Comparison of ENCODE assay signal across 1 cellular context in genomic region chr20:17569616-17570346, GRCh38.
TF ChIP-seq lines count a peak whose summit lies in the region.

Gene DSTN, plus strand, starts transcription at chr20:17570075. Its CDS starts 134 bp downstream, at chr20:17570209.

TF ChIP-seq in HEK293, 187 proteins besides CTCF, POLR2A, EP300 and RAD21 (continued from another document):
- 0 out of 2 replicates have a peak, but pooled peaks have one; percentile 42 for TF ChIP-seq ZEB2 (tag by site-specific recombination; IDR thresholded peaks at IDR 0.05)
- peak; percentile 67; the same call in 1 of the 2 replicates for TF ChIP-seq PBX3 (CRISPR knock-in tag; IDR thresholded peaks at IDR 0.05)
- TF ChIP-seq KLF10 (tag by site-specific recombination; IDR thresholded peaks at IDR 0.05): peak; percentile 63
- TF ChIP-seq ZBTB1 (tag by site-specific recombination; IDR thresholded peaks at IDR 0.05): peak; percentile 39; the same call in 1 of the 2 replicates
- TF ChIP-seq ZIC2 (tag by site-specific recombination; IDR thresholded peaks at IDR 0.05): peak; percentile 52
- peak; percentile 73 for TF ChIP-seq KLF8 (tag by site-specific recombination; IDR thresholded peaks at IDR 0.05)
- no peak for TF ChIP-seq ZNF274 (IDR thresholded peaks at IDR 0.05; ENCODE audit: low read length)
- TF ChIP-seq ZNF274 (tag by site-specific recombination; IDR thresholded peaks at IDR 0.05; ENCODE audit: borderline replicate concordance): no peak
- TF ChIP-seq, protein P1, sequence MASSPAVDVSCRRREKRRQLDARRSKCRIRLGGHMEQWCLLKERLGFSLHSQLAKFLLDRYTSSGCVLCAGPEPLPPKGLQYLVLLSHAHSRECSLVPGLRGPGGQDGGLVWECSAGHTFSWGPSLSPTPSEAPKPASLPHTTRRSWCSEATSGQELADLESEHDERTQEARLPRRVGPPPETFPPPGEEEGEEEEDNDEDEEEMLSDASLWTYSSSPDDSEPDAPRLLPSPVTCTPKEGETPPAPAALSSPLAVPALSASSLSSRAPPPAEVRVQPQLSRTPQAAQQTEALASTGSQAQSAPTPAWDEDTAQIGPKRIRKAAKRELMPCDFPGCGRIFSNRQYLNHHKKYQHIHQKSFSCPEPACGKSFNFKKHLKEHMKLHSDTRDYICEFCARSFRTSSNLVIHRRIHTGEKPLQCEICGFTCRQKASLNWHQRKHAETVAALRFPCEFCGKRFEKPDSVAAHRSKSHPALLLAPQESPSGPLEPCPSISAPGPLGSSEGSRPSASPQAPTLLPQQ (tag by site-specific recombination; IDR thresholded peaks at IDR 0.05): no peak; the same call in 1 of the 2 replicates
- TF ChIP-seq ZNF488 (tag by site-specific recombination; IDR thresholded peaks at IDR 0.05): no peak
- TF ChIP-seq SP3 (tag by site-specific recombination; IDR thresholded peaks at IDR 0.05): peak; percentile 82
- peak; percentile 16; the same call in 1 of the 2 replicates for TF ChIP-seq ZXDB (tag by site-specific recombination; IDR thresholded peaks at IDR 0.05)
- TF ChIP-seq ZNF398 (tag by site-specific recombination; IDR thresholded peaks at IDR 0.05): peak; percentile 71
- TF ChIP-seq ZBTB11 (tag by site-specific recombination; conservative IDR thresholded peaks at IDR 0.05; ENCODE audit: low read depth): peak; percentile 16; the same call in 1 of the 2 replicates
- no peak for TF ChIP-seq ZNF266 (tag by site-specific recombination; IDR thresholded peaks at IDR 0.05; ENCODE audit: low read depth)
- 0 out of 2 replicates have a peak, but pooled peaks have one; percentile 20 for TF ChIP-seq ZNF335 (tag by site-specific recombination; conservative IDR thresholded peaks at IDR 0.05)
- TF ChIP-seq WT1 (tag by site-specific recombination; IDR thresholded peaks at IDR 0.05): peak; percentile 21; the same call in 1 of the 2 replicates
- TF ChIP-seq ZBTB20 (tag by site-specific recombination; IDR thresholded peaks at IDR 0.05): peak; percentile 36; the same call in 1 of the 2 replicates
- TF ChIP-seq, protein P2, sequence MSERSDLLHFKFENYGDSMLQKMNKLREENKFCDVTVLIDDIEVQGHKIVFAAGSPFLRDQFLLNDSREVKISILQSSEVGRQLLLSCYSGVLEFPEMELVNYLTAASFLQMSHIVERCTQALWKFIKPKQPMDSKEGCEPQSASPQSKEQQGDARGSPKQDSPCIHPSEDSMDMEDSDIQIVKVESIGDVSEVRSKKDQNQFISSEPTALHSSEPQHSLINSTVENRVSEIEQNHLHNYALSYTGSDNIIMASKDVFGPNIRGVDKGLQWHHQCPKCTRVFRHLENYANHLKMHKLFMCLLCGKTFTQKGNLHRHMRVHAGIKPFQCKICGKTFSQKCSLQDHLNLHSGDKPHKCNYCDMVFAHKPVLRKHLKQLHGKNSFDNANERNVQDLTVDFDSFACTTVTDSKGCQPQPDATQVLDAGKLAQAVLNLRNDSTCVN (tag by site-specific recombination; optimal IDR thresholded peaks at IDR 0.05): peak; percentile 92
- TF ChIP-seq ZBTB10 (tag by site-specific recombination; IDR thresholded peaks at IDR 0.05): peak; percentile 42
- peak; percentile 64 for TF ChIP-seq GLIS2 (tag by site-specific recombination; IDR thresholded peaks at IDR 0.05)
- TF ChIP-seq PATZ1 (tag by site-specific recombination; IDR thresholded peaks at IDR 0.05): peak; percentile 61
- TF ChIP-seq, protein P3, sequence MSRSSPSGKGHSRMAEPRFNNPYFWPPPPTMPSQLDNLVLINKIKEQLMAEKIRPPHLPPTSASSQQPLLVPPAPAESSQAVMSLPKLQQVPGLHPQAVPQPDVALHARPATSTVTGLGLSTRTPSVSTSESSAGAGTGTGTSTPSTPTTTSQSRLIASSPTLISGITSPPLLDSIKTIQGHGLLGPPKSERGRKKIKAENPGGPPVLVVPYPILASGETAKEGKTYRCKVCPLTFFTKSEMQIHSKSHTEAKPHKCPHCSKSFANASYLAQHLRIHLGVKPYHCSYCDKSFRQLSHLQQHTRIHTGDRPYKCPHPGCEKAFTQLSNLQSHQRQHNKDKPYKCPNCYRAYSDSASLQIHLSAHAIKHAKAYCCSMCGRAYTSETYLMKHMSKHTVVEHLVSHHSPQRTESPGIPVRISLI (tag by site-specific recombination; IDR thresholded peaks at IDR 0.05): no peak
- no peak for TF ChIP-seq ZNF560 (tag by site-specific recombination; IDR thresholded peaks at IDR 0.05; ENCODE audit: borderline replicate concordance)
- no peak for TF ChIP-seq ZNF157 (tag by site-specific recombination; IDR thresholded peaks at IDR 0.05)
- peak; percentile 84 for TF ChIP-seq ZNF341 (tag by site-specific recombination; IDR thresholded peaks at IDR 0.05; ENCODE audit: low read depth)
- TF ChIP-seq, protein P4, sequence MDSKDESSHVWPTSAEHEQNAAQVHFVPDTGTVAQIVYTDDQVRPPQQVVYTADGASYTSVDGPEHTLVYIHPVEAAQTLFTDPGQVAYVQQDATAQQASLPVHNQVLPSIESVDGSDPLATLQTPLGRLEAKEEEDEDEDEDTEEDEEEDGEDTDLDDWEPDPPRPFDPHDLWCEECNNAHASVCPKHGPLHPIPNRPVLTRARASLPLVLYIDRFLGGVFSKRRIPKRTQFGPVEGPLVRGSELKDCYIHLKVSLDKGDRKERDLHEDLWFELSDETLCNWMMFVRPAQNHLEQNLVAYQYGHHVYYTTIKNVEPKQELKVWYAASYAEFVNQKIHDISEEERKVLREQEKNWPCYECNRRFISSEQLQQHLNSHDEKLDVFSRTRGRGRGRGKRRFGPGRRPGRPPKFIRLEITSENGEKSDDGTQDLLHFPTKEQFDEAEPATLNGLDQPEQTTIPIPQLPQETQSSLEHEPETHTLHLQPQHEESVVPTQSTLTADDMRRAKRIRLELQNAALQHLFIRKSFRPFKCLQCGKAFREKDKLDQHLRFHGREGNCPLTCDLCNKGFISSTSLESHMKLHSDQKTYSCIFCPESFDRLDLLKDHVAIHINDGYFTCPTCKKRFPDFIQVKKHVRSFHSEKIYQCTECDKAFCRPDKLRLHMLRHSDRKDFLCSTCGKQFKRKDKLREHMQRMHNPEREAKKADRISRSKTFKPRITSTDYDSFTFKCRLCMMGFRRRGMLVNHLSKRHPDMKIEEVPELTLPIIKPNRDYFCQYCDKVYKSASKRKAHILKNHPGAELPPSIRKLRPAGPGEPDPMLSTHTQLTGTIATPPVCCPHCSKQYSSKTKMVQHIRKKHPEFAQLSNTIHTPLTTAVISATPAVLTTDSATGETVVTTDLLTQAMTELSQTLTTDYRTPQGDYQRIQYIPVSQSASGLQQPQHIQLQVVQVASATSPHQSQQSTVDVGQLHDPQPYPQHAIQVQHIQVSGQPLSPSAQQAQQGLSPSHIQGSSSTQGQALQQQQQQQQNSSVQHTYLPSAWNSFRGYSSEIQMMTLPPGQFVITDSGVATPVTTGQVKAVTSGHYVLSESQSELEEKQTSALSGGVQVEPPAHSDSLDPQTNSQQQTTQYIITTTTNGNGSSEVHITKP (tag by site-specific recombination; IDR thresholded peaks at IDR 0.05): peak; percentile 87
- 0 out of 2 replicates have a peak, but pooled peaks have one; percentile 14 for TF ChIP-seq ZBTB8A (tag by site-specific recombination; IDR thresholded peaks at IDR 0.05)
- TF ChIP-seq ZNF837 (tag by site-specific recombination; IDR thresholded peaks at IDR 0.05): no peak
- peak; percentile 36; the same call in 1 of the 2 replicates for TF ChIP-seq IKZF3 (tag by site-specific recombination; IDR thresholded peaks at IDR 0.05)
- peak; percentile 94 for TF ChIP-seq ZNF10 (tag by site-specific recombination; IDR thresholded peaks at IDR 0.05)
- peak; percentile 31; the same call in 1 of the 2 replicates for TF ChIP-seq ZNF629 (tag by site-specific recombination; IDR thresholded peaks at IDR 0.05)
TF ChIP-seq in HEK293: peak in this region for 30.
